In genomic region chr6:134982161-134982560, GRCh38 we compare ENCODE assay signal across 26 cellular contexts. TPM values are rescaled to one million over a fixed set of nuclear protein-coding genes. Genes with fewer than 3 reads are reported as not detected.
"Had no signal": no experiment of that assay in that cellular context is flagged by ENCODE, and none has a peak within 500 bp of the region (broad histone marks: within the 10 kb centered on the region; RNA-seq: fewer than 3 reads in every experiment).

No MANE protein-coding gene starts in this region.

- DNase-seq: activated CD4-positive, alpha-beta T cell treated with anti-CD3 and anti-CD28 coated beads for 4 hours; activated CD4-positive, alpha-beta T cell treated with anti-CD3 and anti-CD28 coated beads, Interleukin-2, amount 50 U/mL, for 1 hour; activated CD8-positive, alpha-beta T cell treated with anti-CD3 and anti-CD28 coated beads for 36 hours; activated effector memory CD4-positive, alpha-beta T cell treated with anti-CD3 and anti-CD28 coated beads, Interleukin-2, amount 50 U/mL, for 16 hours; activated naive CD4-positive, alpha-beta T cell; activated naive CD4-positive, alpha-beta T cell treated with anti-CD3 and anti-CD28 coated beads, Interleukin-2, amount 50 U/mL, for 16 hours; activated naive CD8-positive, alpha-beta T cell treated with anti-CD3 and anti-CD28 coated beads for 36 hours; activated T-cell treated with anti-CD3 and anti-CD28 coated beads, Interleukin-2, amount 50 U/mL, for 48 hours; amniotic stem cell; aorta; brain microvascular endothelial cell; central memory CD4-positive, alpha-beta T cell; NCI-H1105; NCI-H1417 treated with DMSO at 0.1 percent for 48 hours; NCI-H187 treated with DMSO at 0.1 percent for 48 hours; NCI-H2081; NCI-H2171 treated with DMSO at 0.1 percent for 48 hours; NCI-H345; NCI-H524 treated with DMSO at 0.1 percent for 48 hours; Right ventricle myocardium superior; SW 1271 had no signal

- H3K4me1 Mint-ChIP-seq: WTC11 had no signal

- H3K27ac Mint-ChIP-seq: activated naive CD8-positive, alpha-beta T cell treated with anti-CD3 and anti-CD28 coated beads for 36 hours; WTC11 had no signal

- H3K27me3 Mint-ChIP-seq: activated CD8-positive, alpha-beta T cell treated with anti-CD3 and anti-CD28 coated beads for 36 hours; activated naive CD8-positive, alpha-beta T cell treated with anti-CD3 and anti-CD28 coated beads for 36 hours had no signal

- ATAC-seq: activated CD4-positive, CD25-positive, alpha-beta regulatory T cell treated with anti-CD3 and anti-CD28 coated beads, Interleukin-2, amount 50 U/mL, for 24 hours; activated CD8-positive, alpha-beta T cell treated with anti-CD3 and anti-CD28 coated beads for 36 hours; WTC11 had no signal

- FAIRE-seq: TTC549 had no signal

- H3K9me3 Mint-ChIP-seq: activated CD8-positive, alpha-beta T cell treated with anti-CD3 and anti-CD28 coated beads for 36 hours; activated naive CD8-positive, alpha-beta T cell treated with anti-CD3 and anti-CD28 coated beads for 36 hours; WTC11 had no signal

- H3K4me3 Mint-ChIP-seq: activated CD8-positive, alpha-beta T cell treated with anti-CD3 and anti-CD28 coated beads for 36 hours; activated naive CD8-positive, alpha-beta T cell treated with anti-CD3 and anti-CD28 coated beads for 36 hours; WTC11 had no signal

RNA-seq across cellular contexts. Expression of gene ALDH8A1, which starts 32.3 kb away (rescaled TPM):
- total RNA-seq: NCI-H460, OCI-LY7 had no signal
